In the genomic region with DNA sequence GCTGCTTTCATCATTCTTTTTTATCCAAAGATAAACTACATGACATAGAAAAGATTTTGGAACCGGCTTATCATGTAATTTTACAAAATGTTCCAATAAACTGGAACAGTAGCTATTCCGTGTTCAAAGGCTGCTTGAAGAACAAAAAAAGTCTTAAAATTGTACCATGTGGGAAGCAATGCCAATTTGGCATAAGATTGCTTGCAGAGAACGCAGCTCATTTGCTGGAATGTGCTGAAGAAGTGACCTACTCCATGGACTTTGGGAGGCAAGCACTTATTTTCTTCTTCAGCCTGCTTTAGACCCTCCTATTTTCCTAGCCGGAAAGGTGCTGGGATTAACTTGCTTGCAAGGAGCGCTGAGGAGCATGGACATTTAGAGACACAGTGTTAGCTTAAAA, we compare ENCODE assay signal across 9 cellular contexts.
"Had no signal": no experiment of that assay in that cellular context is flagged by ENCODE, and none has a peak within 500 bp of the region (broad histone marks: within the 10 kb centered on the region; RNA-seq: fewer than 3 reads in every experiment).

No MANE protein-coding gene starts in this region.

- DNase-seq: activated T-cell treated with anti-CD3 and anti-CD28 coated beads, Interleukin-2, amount 50 U/mL, for 1 hour; amniotic stem cell; foreskin fibroblast; stimulated activated CD4-positive, alpha-beta T cell treated with anti-CD3 and anti-CD28 coated beads, Interleukin-2, amount 100 ng/mL, for 48 hours; stimulated activated CD8-positive, alpha-beta memory T cell treated with anti-CD3 and anti-CD28 coated beads, Interleukin-4, amount 100 ng/mL, for 48 hours; stimulated activated naive CD8-positive, alpha-beta T cell treated with anti-CD3 and anti-CD28 coated beads, Interleukin-15, Interleukin-2, amounts not matched to agents 100 U/mL and 50 U/mL, for 24 hours had no signal

- H3K9me3 Mint-ChIP-seq: activated naive CD4-positive, alpha-beta T cell treated with anti-CD3 and anti-CD28 coated beads, Interleukin-2, amount 50 U/mL, for 72 hours; memory B cell had no signal

- H3K27ac Mint-ChIP-seq: memory B cell had no signal

- ATAC-seq: esophagus mucosa; stimulated activated naive CD8-positive, alpha-beta T cell treated with anti-CD3 and anti-CD28 coated beads, Interleukin-15, Interleukin-2, amounts not matched to agents 100 U/mL and 50 U/mL, for 24 hours had no signal

- H3K36me3 Mint-ChIP-seq: activated naive CD4-positive, alpha-beta T cell treated with anti-CD3 and anti-CD28 coated beads, Interleukin-2, amount 50 U/mL, for 72 hours; memory B cell had no signal
